ENCODE assay signal across 18 cellular contexts in the genomic region with DNA sequence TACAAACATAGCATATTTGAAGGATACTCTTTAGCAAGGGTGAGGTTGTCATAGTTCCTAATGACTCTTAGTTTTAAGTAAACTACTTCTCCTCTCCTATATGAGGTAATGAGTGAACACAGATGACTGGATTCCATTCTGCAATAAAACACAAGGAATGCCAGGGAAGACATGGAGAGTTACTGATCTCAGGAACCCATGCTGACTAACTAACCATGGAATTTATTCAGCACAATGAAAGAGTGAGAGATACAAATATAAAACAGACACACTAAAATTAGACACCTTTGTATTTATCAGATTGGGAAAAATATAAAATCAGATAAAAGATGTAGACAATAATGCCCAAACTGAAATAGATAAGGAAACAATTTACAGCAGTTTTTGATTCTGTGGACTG.
DNase-seq lines count a peak whose midpoint lies in the region; ATAC-seq and TF ChIP-seq lines count a peak whose summit lies in the region.
"Had no signal": no experiment of that assay in that cellular context is flagged by ENCODE, and none has a peak within 500 bp of the region (broad histone marks: within the 10 kb centered on the region; RNA-seq: fewer than 3 reads in every experiment).

No MANE protein-coding gene starts in this region.

- no peaks in the 10 kb centered on the region for H3K36me3 Mint-ChIP-seq in Calu3 (ENCODE audit: insufficient read depth, unreplicated experiment)
- H3K36me3 Mint-ChIP-seq in activated CD8-positive, alpha-beta T cell treated with anti-CD3 and anti-CD28 coated beads, Interleukin-2, amount 10 ng/mL, durations not matched to agents 7 days and 5 days (ENCODE audit: low read depth), result no peaks in the 10 kb centered on the region
- H3K36me3 Mint-ChIP-seq in nephron progenitor cell (ENCODE audit: low read depth), result no peaks in the 10 kb centered on the region
- H3K36me3 Mint-ChIP-seq: activated naive CD4-positive, alpha-beta T cell treated with anti-CD3 and anti-CD28 coated beads, Interleukin-2, amount 10 ng/mL, durations not matched to agents 7 days and 5 days; natural killer cell treated with Interleukin-12 subunit alpha and Interleukin-12 subunit beta and Interleukin-15 and Interleukin-18, amount 100 ng/mL, for 72 hours had no signal

- no peak overlapping the region for H3K4me3 ChIP-seq in left lung
- H3K4me3 ChIP-seq: PC-9 had no signal

- H3K9me3 Mint-ChIP-seq in Calu3 (ENCODE audit: low read depth, unreplicated experiment), result no peaks in the 10 kb centered on the region
- no peaks in the 10 kb centered on the region for H3K9me3 Mint-ChIP-seq in activated CD8-positive, alpha-beta T cell treated with anti-CD3 and anti-CD28 coated beads, Interleukin-2, amount 10 ng/mL, durations not matched to agents 7 days and 5 days (ENCODE audit: insufficient read depth)
- no peaks in the 10 kb centered on the region for H3K9me3 Mint-ChIP-seq in nephron progenitor cell
- H3K9me3 Mint-ChIP-seq: activated naive CD4-positive, alpha-beta T cell treated with anti-CD3 and anti-CD28 coated beads, Interleukin-2, amount 10 ng/mL, durations not matched to agents 7 days and 5 days had no signal

- TF ChIP-seq CTCF in Calu3 (IDR thresholded peaks at IDR 0.05; ENCODE audit: unreplicated experiment) (no peak), RWPE1 (conservative IDR thresholded peaks at IDR 0.05; ENCODE audit: low read depth) (no peak), left lung (IDR thresholded peaks at IDR 0.05) (no peak), nephron progenitor cell (IDR thresholded peaks at IDR 0.05) (no peak)

- POLR2A ChIA-PET in RWPE1 (lab: Yijun Ruan, JAX; ENCODE audit: low non-redundant PET), result interaction anchor here (0.8 kb wide), 1 partner anchor 285 kb away, joined by 3 read pairs; no protein-coding TSS in a partner anchor
- POLR2A ChIA-PET in activated CD8-positive, alpha-beta T cell treated with anti-CD3 and anti-CD28 coated beads, Interleukin-2, amount 10 ng/mL, durations not matched to agents 7 days and 5 days (lab: Charles Lee), result no interaction called here

- peak; percentile 80 for ATAC-seq in left lung
- ATAC-seq in activated CD8-positive, alpha-beta T cell treated with anti-CD3 and anti-CD28 coated beads, Interleukin-2, amount 10 ng/mL, durations not matched to agents 7 days and 5 days, result no peak
- no peak for ATAC-seq in HG03378 (IDR thresholded peaks at IDR 0.05; ENCODE audit: unreplicated experiment)
- ATAC-seq in GM19455 (IDR thresholded peaks at IDR 0.05; ENCODE audit: unreplicated experiment), result no peak
- ATAC-seq: natural killer cell treated with Interleukin-12 subunit alpha and Interleukin-12 subunit beta and Interleukin-15 and Interleukin-18, amount 100 ng/mL, for 72 hours; right cardiac atrium had no signal

- DNase-seq in Calu3 (no peak), RWPE1 (ENCODE audit: low spot score) (peak; percentile 27), epidermal melanocyte (ENCODE audit: insufficient read length, low spot score) (peak; percentile 28), left lung (no peak), nephron progenitor cell (no peak)
- DNase-seq in activated CD8-positive, alpha-beta T cell treated with anti-CD3 and anti-CD28 coated beads, Interleukin-2, amount 10 ng/mL, durations not matched to agents 7 days and 5 days, result no peak
- DNase-seq: activated CD4-positive, alpha-beta T cell treated with anti-CD3 and anti-CD28 coated beads for 1 hour; activated CD8-positive, alpha-beta memory T cell treated with anti-CD3 and anti-CD28 coated beads, Interleukin-2, amount 50 U/mL, for 4 hours; activated naive CD4-positive, alpha-beta T cell treated with anti-CD3 and anti-CD28 coated beads, Interleukin-2, amount 10 ng/mL, durations not matched to agents 7 days and 5 days; NCI-H187 treated with DMSO at 0.1 percent for 48 hours; NCI-H524 treated with DMSO at 0.1 percent for 48 hours; PC-9; right cardiac atrium; stimulated activated CD4-positive, alpha-beta T cell treated with anti-CD3 and anti-CD28 coated beads, Interleukin-4, amount 100 ng/mL, for 1 hour had no signal

- H3K27me3 ChIP-seq in left lung, result no peaks in the 10 kb centered on the region

- CTCF ChIA-PET in Calu3 (lab: Charles Lee), result no interaction called here
- CTCF ChIA-PET in RWPE1 (lab: Yijun Ruan, JAX), result no interaction called here
- CTCF ChIA-PET in activated CD8-positive, alpha-beta T cell treated with anti-CD3 and anti-CD28 coated beads, Interleukin-2, amount 10 ng/mL, durations not matched to agents 7 days and 5 days (lab: Charles Lee), result no interaction called here

- intact Hi-C loops in Calu3 (cut with micrococcal nuclease; ENCODE audit: unreplicated experiment) (no loop called here), left lung (cut with DNase I) (no loop called here)

- H3K27ac ChIP-seq in RWPE1 (no peak overlapping the region), left lung (no peak overlapping the region)
- H3K27ac ChIP-seq: HL-60, PC-9 had no signal

- H3K27me3 Mint-ChIP-seq in Calu3 (ENCODE audit: unreplicated experiment) (no peaks in the 10 kb centered on the region), nephron progenitor cell (ENCODE audit: low read depth, poor library complexity) (no peaks in the 10 kb centered on the region)
- no peaks in the 10 kb centered on the region for H3K27me3 Mint-ChIP-seq in activated CD8-positive, alpha-beta T cell treated with anti-CD3 and anti-CD28 coated beads, Interleukin-2, amount 10 ng/mL, durations not matched to agents 7 days and 5 days (ENCODE audit: low read depth)
- H3K27me3 Mint-ChIP-seq: activated naive CD4-positive, alpha-beta T cell treated with anti-CD3 and anti-CD28 coated beads, Interleukin-2, amount 10 ng/mL, durations not matched to agents 7 days and 5 days; natural killer cell treated with Interleukin-12 subunit alpha and Interleukin-12 subunit beta and Interleukin-15 and Interleukin-18, amount 100 ng/mL, for 72 hours had no signal

- H3K4me1 ChIP-seq in left lung, result peaks cover 0 to 6% of the 10 kb centered on the region in 2 donors

- no peaks in the 10 kb centered on the region for H3K9me3 ChIP-seq in left lung

- H3K4me3 Mint-ChIP-seq in Calu3 (ENCODE audit: low read depth, unreplicated experiment), result no peak overlapping the region
- H3K4me3 Mint-ChIP-seq in activated CD8-positive, alpha-beta T cell treated with anti-CD3 and anti-CD28 coated beads, Interleukin-2, amount 10 ng/mL, durations not matched to agents 7 days and 5 days, result no peak overlapping the region
- no peak overlapping the region for H3K4me3 Mint-ChIP-seq in nephron progenitor cell
- H3K4me3 Mint-ChIP-seq: activated naive CD4-positive, alpha-beta T cell treated with anti-CD3 and anti-CD28 coated beads, Interleukin-2, amount 10 ng/mL, durations not matched to agents 7 days and 5 days; natural killer cell treated with Interleukin-12 subunit alpha and Interleukin-12 subunit beta and Interleukin-15 and Interleukin-18, amount 100 ng/mL, for 72 hours had no signal

- H3K27ac Mint-ChIP-seq in Calu3 (ENCODE audit: unreplicated experiment) (peak overlapping the region; percentile 50), nephron progenitor cell (no peak overlapping the region)
- no peak overlapping the region for H3K27ac Mint-ChIP-seq in activated CD8-positive, alpha-beta T cell treated with anti-CD3 and anti-CD28 coated beads, Interleukin-2, amount 10 ng/mL, durations not matched to agents 7 days and 5 days
- H3K27ac Mint-ChIP-seq: activated naive CD4-positive, alpha-beta T cell treated with anti-CD3 and anti-CD28 coated beads, Interleukin-2, amount 10 ng/mL, durations not matched to agents 7 days and 5 days; natural killer cell treated with Interleukin-12 subunit alpha and Interleukin-12 subunit beta and Interleukin-15 and Interleukin-18, amount 100 ng/mL, for 72 hours had no signal

- BruUV-seq in Calu3 (replicated peaks; lab: Mats Ljungman, UMichigan), result no TSS peak

- no peaks in the 10 kb centered on the region for H3K36me3 ChIP-seq in left lung

- H3K4me1 Mint-ChIP-seq in Calu3 (ENCODE audit: low read depth, unreplicated experiment) (peaks cover 9% of the 10 kb centered on the region), nephron progenitor cell (peaks cover 16% of the 10 kb centered on the region)
- no peaks in the 10 kb centered on the region for H3K4me1 Mint-ChIP-seq in activated CD8-positive, alpha-beta T cell treated with anti-CD3 and anti-CD28 coated beads, Interleukin-2, amount 10 ng/mL, durations not matched to agents 7 days and 5 days (ENCODE audit: low read depth)
- H3K4me1 Mint-ChIP-seq: activated naive CD4-positive, alpha-beta T cell treated with anti-CD3 and anti-CD28 coated beads, Interleukin-2, amount 10 ng/mL, durations not matched to agents 7 days and 5 days had no signal

Comparison
In these comparisons a context has a peak if more than half of its experiments do, and no peak if none do; other contexts are left out.
1. DNase-seq: peak in RWPE1 (single experiment) and epidermal melanocyte (single experiment); none in Calu3 (single experiment), left lung (0 of 2), activated CD8-positive, alpha-beta T cell treated with anti-CD3 and anti-CD28 coated beads, Interleukin-2, amount 10 ng/mL, durations not matched to agents 7 days and 5 days (single experiment) and nephron progenitor cell (single experiment).